ENCODE assay signal across 1 cellular context in the genomic region with DNA sequence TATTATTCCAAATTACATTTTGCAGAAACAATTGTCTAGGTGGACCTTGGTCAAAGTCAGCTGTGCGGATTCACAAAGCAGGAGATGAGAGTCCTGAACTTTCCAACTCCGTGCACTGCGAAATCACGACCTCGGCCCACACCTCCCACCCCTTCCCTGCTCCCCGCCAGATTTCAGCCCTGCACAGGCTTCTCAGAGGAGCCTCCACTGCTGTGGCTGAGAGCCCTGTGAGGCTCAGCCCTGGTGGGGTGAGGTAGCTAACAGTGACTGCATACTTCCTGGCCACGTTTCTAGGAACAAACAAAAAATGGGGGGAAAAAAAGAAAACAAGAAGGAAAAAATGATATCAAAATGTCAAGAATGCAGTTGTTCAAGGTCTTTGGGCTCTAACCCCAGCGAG.
TF ChIP-seq lines count a peak whose summit lies in the region.

No MANE protein-coding gene starts in this region.

TF ChIP-seq in WTC11, 78 proteins besides CTCF, POLR2A, EP300 and RAD21 (continued from another document):
- TF ChIP-seq, protein P1, sequence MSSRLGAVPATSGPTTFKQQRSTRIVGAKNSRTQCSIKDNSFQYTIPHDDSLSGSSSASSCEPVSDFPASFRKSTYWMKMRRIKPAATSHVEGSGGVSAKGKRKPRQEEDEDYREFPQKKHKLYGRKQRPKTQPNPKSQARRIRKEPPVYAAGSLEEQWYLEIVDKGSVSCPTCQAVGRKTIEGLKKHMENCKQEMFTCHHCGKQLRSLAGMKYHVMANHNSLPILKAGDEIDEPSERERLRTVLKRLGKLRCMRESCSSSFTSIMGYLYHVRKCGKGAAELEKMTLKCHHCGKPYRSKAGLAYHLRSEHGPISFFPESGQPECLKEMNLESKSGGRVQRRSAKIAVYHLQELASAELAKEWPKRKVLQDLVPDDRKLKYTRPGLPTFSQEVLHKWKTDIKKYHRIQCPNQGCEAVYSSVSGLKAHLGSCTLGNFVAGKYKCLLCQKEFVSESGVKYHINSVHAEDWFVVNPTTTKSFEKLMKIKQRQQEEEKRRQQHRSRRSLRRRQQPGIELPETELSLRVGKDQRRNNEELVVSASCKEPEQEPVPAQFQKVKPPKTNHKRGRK (CRISPR knock-in tag; IDR thresholded peaks at IDR 0.05; ENCODE audit: borderline replicate concordance), result no peak
- no peak for TF ChIP-seq IRF2 (CRISPR knock-in tag; IDR thresholded peaks at IDR 0.05; ENCODE audit: borderline replicate concordance, low read depth)
- TF ChIP-seq PRRX2 (CRISPR knock-in tag; IDR thresholded peaks at IDR 0.05), result no peak
- no peak for TF ChIP-seq NFE2L1 (CRISPR knock-in tag; IDR thresholded peaks at IDR 0.05)
- TF ChIP-seq NR3C1 (CRISPR knock-in tag; conservative IDR thresholded peaks at IDR 0.05; ENCODE audit: low read depth), result no peak
- TF ChIP-seq, protein P2, sequence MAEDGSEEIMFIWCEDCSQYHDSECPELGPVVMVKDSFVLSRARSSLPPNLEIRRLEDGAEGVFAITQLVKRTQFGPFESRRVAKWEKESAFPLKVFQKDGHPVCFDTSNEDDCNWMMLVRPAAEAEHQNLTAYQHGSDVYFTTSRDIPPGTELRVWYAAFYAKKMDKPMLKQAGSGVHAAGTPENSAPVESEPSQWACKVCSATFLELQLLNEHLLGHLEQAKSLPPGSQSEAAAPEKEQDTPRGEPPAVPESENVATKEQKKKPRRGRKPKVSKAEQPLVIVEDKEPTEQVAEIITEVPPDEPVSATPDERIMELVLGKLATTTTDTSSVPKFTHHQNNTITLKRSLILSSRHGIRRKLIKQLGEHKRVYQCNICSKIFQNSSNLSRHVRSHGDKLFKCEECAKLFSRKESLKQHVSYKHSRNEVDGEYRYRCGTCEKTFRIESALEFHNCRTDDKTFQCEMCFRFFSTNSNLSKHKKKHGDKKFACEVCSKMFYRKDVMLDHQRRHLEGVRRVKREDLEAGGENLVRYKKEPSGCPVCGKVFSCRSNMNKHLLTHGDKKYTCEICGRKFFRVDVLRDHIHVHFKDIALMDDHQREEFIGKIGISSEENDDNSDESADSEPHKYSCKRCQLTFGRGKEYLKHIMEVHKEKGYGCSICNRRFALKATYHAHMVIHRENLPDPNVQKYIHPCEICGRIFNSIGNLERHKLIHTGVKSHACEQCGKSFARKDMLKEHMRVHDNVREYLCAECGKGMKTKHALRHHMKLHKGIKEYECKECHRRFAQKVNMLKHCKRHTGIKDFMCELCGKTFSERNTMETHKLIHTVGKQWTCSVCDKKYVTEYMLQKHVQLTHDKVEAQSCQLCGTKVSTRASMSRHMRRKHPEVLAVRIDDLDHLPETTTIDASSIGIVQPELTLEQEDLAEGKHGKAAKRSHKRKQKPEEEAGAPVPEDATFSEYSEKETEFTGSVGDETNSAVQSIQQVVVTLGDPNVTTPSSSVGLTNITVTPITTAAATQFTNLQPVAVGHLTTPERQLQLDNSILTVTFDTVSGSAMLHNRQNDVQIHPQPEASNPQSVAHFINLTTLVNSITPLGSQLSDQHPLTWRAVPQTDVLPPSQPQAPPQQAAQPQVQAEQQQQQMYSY (CRISPR knock-in tag; IDR thresholded peaks at IDR 0.05), result no peak
- no peak for TF ChIP-seq SMAD4 (CRISPR knock-in tag; IDR thresholded peaks at IDR 0.05)
- no peak for TF ChIP-seq MXD4 (CRISPR knock-in tag; IDR thresholded peaks at IDR 0.05; ENCODE audit: borderline replicate concordance)
- TF ChIP-seq FOXP1 (CRISPR knock-in tag; IDR thresholded peaks at IDR 0.05; ENCODE audit: borderline replicate concordance), result no peak
- TF ChIP-seq, protein P3, sequence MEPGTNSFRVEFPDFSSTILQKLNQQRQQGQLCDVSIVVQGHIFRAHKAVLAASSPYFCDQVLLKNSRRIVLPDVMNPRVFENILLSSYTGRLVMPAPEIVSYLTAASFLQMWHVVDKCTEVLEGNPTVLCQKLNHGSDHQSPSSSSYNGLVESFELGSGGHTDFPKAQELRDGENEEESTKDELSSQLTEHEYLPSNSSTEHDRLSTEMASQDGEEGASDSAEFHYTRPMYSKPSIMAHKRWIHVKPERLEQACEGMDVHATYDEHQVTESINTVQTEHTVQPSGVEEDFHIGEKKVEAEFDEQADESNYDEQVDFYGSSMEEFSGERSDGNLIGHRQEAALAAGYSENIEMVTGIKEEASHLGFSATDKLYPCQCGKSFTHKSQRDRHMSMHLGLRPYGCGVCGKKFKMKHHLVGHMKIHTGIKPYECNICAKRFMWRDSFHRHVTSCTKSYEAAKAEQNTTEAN (CRISPR knock-in tag; IDR thresholded peaks at IDR 0.05), result no peak
- no peak for TF ChIP-seq ZNF416 (CRISPR knock-in tag; IDR thresholded peaks at IDR 0.05)
